Comparison of ENCODE assay signal across 16 cellular contexts in the genomic region with DNA sequence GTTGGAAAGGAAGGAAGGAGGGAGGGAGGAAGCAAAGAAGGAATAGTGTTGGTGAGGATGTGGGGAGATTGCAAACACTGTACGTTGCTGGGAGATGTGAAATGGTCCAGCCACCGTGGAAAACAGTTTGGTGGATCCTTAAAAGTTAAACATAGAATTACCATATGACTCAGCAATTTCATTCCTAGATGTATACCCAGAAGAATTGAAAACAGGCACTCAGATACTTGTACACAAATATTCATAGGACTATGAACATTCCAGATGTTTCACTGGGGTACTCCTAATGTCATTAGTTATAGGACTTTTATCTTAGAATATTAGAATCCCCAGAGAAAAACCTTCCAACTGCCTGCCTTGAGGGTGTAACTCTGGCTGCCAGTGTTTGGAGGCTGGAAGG.
A peak's percentile ranks its signal among the peaks of the same experiment; 100 is the strongest.
DNase-seq lines count a peak whose midpoint lies in the region; ATAC-seq and TF ChIP-seq lines count a peak whose summit lies in the region.
"Had no signal": no experiment of that assay in that cellular context is flagged by ENCODE, and none has a peak within 500 bp of the region (broad histone marks: within the 10 kb centered on the region; RNA-seq: fewer than 3 reads in every experiment).

No MANE protein-coding gene starts in this region.

- peaks cover 54% of the 10 kb centered on the region for H3K36me3 Mint-ChIP-seq in central memory CD8-positive, alpha-beta T cell (ENCODE audit: insufficient read depth)
- H3K36me3 Mint-ChIP-seq in activated T-cell treated with anti-CD3 and anti-CD28 coated beads, Interleukin-2, amount 50 U/mL, for 24 hours (ENCODE audit: low read depth), result peaks cover 47% of the 10 kb centered on the region

- peak; percentile 23 for TF ChIP-seq POLR2A in GM18505 (IDR thresholded peaks at IDR 0.05; ENCODE audit: borderline replicate concordance, extremely low read depth, insufficient read depth, insufficient read length)

- no peaks in the 10 kb centered on the region for H3K9me3 ChIP-seq in BLaER1 treated with 17β-estradiol and CSF1 and Interleukin-3, amounts not matched to agents 10 nM and 100 nM (replicated peaks in 1 of 11)
- no peaks in the 10 kb centered on the region for H3K9me3 ChIP-seq in OCI-LY1 (ENCODE audit: low read length)
- H3K9me3 ChIP-seq: Caco-2, SJSA1 had no signal

- peak overlapping the region; percentile 49 for H3K27ac Mint-ChIP-seq in central memory CD8-positive, alpha-beta T cell (ENCODE audit: low read depth)
- H3K27ac Mint-ChIP-seq in activated T-cell treated with anti-CD3 and anti-CD28 coated beads, Interleukin-2, amount 50 U/mL, for 24 hours, result no peak overlapping the region

- H3K4me2 ChIP-seq in BLaER1 treated with 17β-estradiol and CSF1 and Interleukin-3, amounts not matched to agents 10 nM and 100 nM, result peak overlapping the region in 9 of 11 experiments; percentile 24 to 74 (median 61); a peak in 18 of 22 replicates
- H3K4me2 ChIP-seq in OCI-LY1 (ENCODE audit: low read length), result no peak overlapping the region

- no peaks in the 10 kb centered on the region for H3K9me2 ChIP-seq in OCI-LY1 (ENCODE audit: low read depth, low read length)

- peaks cover 24 to 51% (median 33%) of the 10 kb centered on the region in 10 experiments for H3K4me1 ChIP-seq in BLaER1 treated with 17β-estradiol and CSF1 and Interleukin-3, amounts not matched to agents 10 nM and 100 nM
- no peaks in the 10 kb centered on the region for H3K4me1 ChIP-seq in OCI-LY1 (ENCODE audit: insufficient read depth, low read length, severe bottlenecking)
- H3K4me1 ChIP-seq: Caco-2, SJSA1 had no signal

- no peak for DNase-seq in central memory CD8-positive, alpha-beta T cell (ENCODE audit: low spot score in 2 of 2)
- DNase-seq in stimulated activated naive CD4-positive, alpha-beta T cell treated with Interleukin-2 at 50 U/mL for 16 hours (lab: John Stamatoyannopoulos, UW), result no peak
- no peak for DNase-seq in activated T-cell treated with anti-CD3 and anti-CD28 coated beads, Interleukin-2, amount 50 U/mL, for 24 hours
- DNase-seq: C1 segment of cervical spinal cord, Caco-2, GM23248, NCI-H146, NCI-H2081 treated with DMSO at 0.1 percent for 48 hours, NCI-H524, OCI-M1, RPMI8226 had no signal

- H3K27me3 ChIP-seq in BLaER1 treated with 17β-estradiol and CSF1 and Interleukin-3, amounts not matched to agents 10 nM and 100 nM, result no peaks in the 10 kb centered on the region
- H3K27me3 ChIP-seq in OCI-LY1 (ENCODE audit: insufficient read depth, low read length), result no peaks in the 10 kb centered on the region
- H3K27me3 ChIP-seq: SJSA1 had no signal

- no peak overlapping the region; a peak in 1 of 20 replicates for H3K4me3 ChIP-seq in BLaER1 treated with 17β-estradiol and CSF1 and Interleukin-3, amounts not matched to agents 10 nM and 100 nM
- no peak overlapping the region for H3K4me3 ChIP-seq in OCI-LY1 (ENCODE audit: low read depth, low read length, poor library complexity, severe bottlenecking)
- H3K4me3 ChIP-seq: GM23248, SJSA1 had no signal

- no peak overlapping the region for H2AFZ ChIP-seq in OCI-LY1 (ENCODE audit: low read length)
- H2AFZ ChIP-seq: GM23248 had no signal

- H3K27me3 Mint-ChIP-seq in central memory CD8-positive, alpha-beta T cell, result no peaks in the 10 kb centered on the region
- H3K27me3 Mint-ChIP-seq in activated T-cell treated with anti-CD3 and anti-CD28 coated beads, Interleukin-2, amount 50 U/mL, for 24 hours, result no peaks in the 10 kb centered on the region

- no peaks in the 10 kb centered on the region for H3K9me3 Mint-ChIP-seq in central memory CD8-positive, alpha-beta T cell
- H3K9me3 Mint-ChIP-seq in activated T-cell treated with anti-CD3 and anti-CD28 coated beads, Interleukin-2, amount 50 U/mL, for 24 hours, result no peaks in the 10 kb centered on the region

- H3K27ac ChIP-seq in BLaER1 treated with 17β-estradiol and CSF1 and Interleukin-3, amounts not matched to agents 10 nM and 100 nM, result peak overlapping the region in 10 of 11 experiments; percentile 17 to 78 (median 62); a peak in 18 of 22 replicates
- H3K27ac ChIP-seq in OCI-LY1 (ENCODE audit: low read depth, low read length, poor library complexity, severe bottlenecking), result peak overlapping the region; percentile 20
- H3K27ac ChIP-seq: GM23248, SJSA1 had no signal

- peak overlapping the region in 5 of 11 experiments; percentile 3 to 58 (median 37); a peak in 4 of 22 replicates for H3K9ac ChIP-seq in BLaER1 treated with 17β-estradiol and CSF1 and Interleukin-3, amounts not matched to agents 10 nM and 100 nM
- H3K9ac ChIP-seq in OCI-LY1 (ENCODE audit: low read length), result no peak overlapping the region
- H3K9ac ChIP-seq: GM23248 had no signal

- H3F3A ChIP-seq in OCI-LY1 (ENCODE audit: insufficient read depth, low read length), result peaks cover 23% of the 10 kb centered on the region; the same call in 1 of the 2 replicates

- TF ChIP-seq CTCF in OCI-LY1 (IDR thresholded peaks at IDR 0.05; ENCODE audit: low read length), result no peak

- H3K4me3 Mint-ChIP-seq in central memory CD8-positive, alpha-beta T cell, result no peak overlapping the region
- H3K4me3 Mint-ChIP-seq in activated T-cell treated with anti-CD3 and anti-CD28 coated beads, Interleukin-2, amount 50 U/mL, for 24 hours, result no peak overlapping the region

- peaks cover 0 to 99% (median 0%) of the 10 kb centered on the region in 11 experiments; a peak in 5 of 22 replicates for H4K20me1 ChIP-seq in BLaER1 treated with 17β-estradiol and CSF1 and Interleukin-3, amounts not matched to agents 10 nM and 100 nM
- H4K20me1 ChIP-seq in OCI-LY1 (ENCODE audit: insufficient read depth, low read length), result no peaks in the 10 kb centered on the region

- no peaks in the 10 kb centered on the region for H3K79me2 ChIP-seq in OCI-LY1 (ENCODE audit: insufficient read depth, low read length)

- peaks cover 76 to 100% (median 97%) of the 10 kb centered on the region in 11 experiments for H3K36me3 ChIP-seq in BLaER1 treated with 17β-estradiol and CSF1 and Interleukin-3, amounts not matched to agents 10 nM and 100 nM
- H3K36me3 ChIP-seq in OCI-LY1 (ENCODE audit: insufficient read depth, low read length), result peaks cover 98% of the 10 kb centered on the region
- H3K36me3 ChIP-seq: SJSA1 had no signal

- H3K4me1 Mint-ChIP-seq in central memory CD8-positive, alpha-beta T cell, result peaks cover 5% of the 10 kb centered on the region
- H3K4me1 Mint-ChIP-seq in activated T-cell treated with anti-CD3 and anti-CD28 coated beads, Interleukin-2, amount 50 U/mL, for 24 hours (ENCODE audit: low read depth), result peaks cover 3% of the 10 kb centered on the region

- ATAC-seq in GM18505 (IDR thresholded peaks at IDR 0.05; ENCODE audit: unreplicated experiment) (no peak), HG03521 (IDR thresholded peaks at IDR 0.05; ENCODE audit: unreplicated experiment) (no peak)
- no peak for ATAC-seq in central memory CD8-positive, alpha-beta T cell (replicated peaks; ENCODE audit: extremely low read depth, poor library complexity, severe bottlenecking)
